Comparison of ENCODE assay signal across 22 cellular contexts in the genomic region with DNA sequence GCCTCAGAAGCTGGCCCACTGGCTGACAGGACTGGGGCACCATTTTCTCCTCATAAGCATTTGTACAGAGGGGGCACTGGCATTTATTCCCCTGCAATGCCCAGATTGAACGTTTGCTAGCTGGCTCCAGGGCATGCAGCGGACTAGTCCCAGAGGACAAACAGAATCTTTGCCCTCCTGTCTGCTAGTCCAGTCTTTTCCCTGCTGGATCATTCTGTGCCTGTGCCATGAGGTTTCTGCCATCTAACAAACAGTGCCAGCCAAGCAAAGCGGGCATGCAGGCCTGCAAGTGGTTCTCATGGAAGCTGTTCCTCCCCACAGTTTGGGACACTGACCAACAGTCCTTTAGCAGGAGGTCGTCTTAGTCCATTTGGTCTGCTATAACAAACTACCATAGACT. TPM values are rescaled to one million over a fixed set of nuclear protein-coding genes. Genes with fewer than 3 reads are reported as not detected.
"Had no signal": no experiment of that assay in that cellular context is flagged by ENCODE, and none has a peak within 500 bp of the region (broad histone marks: within the 10 kb centered on the region; RNA-seq: fewer than 3 reads in every experiment).

No MANE protein-coding gene starts in this region.

- H3K27me3 Mint-ChIP-seq: activated naive CD8-positive, alpha-beta T cell; central memory CD8-positive, alpha-beta T cell; stimulated activated naive CD8-positive, alpha-beta T cell treated with anti-CD3 and anti-CD28 coated beads, Interleukin-15, amount 100 ng/mL, for 72 hours had no signal

- H3K27ac Mint-ChIP-seq: activated CD8-positive, alpha-beta T cell treated with anti-CD3 and anti-CD28 coated beads, Interleukin-2, amount 10 ng/mL, durations not matched to agents 7 days and 5 days; activated naive CD8-positive, alpha-beta T cell; activated T-helper 2 cell treated with anti-CD3 and anti-CD28 coated beads, Interferon-gamma antibody, Interleukin-2, Interleukin-4, amounts not matched to agents 10 μg/mL and 5 μg/mL and 100 μg/mL, durations not matched to agents 14 hours and 24 hours and 36 hours; neural progenitor cell; progenitor cell of endocrine pancreas had no signal

- H3K36me3 Mint-ChIP-seq: neural progenitor cell had no signal

- H3K9me3 Mint-ChIP-seq: activated T-helper 2 cell treated with anti-CD3 and anti-CD28 coated beads, Interferon-gamma antibody, Interleukin-2, Interleukin-4, amounts not matched to agents 10 μg/mL and 5 μg/mL and 100 μg/mL, durations not matched to agents 14 hours and 24 hours and 36 hours; central memory CD8-positive, alpha-beta T cell; neural progenitor cell; stimulated activated naive CD8-positive, alpha-beta T cell treated with anti-CD3 and anti-CD28 coated beads, Interleukin-15, amount 100 ng/mL, for 72 hours had no signal

- FAIRE-seq: astrocyte, colon, frontal cortex had no signal

- H3K27me3 ChIP-seq: adrenal gland, esophagus muscularis mucosa, hepatocyte, neural progenitor cell, tibial artery had no signal

- DNase-seq: activated CD4-positive, alpha-beta T cell treated with anti-CD3 and anti-CD28 coated beads for 48 hours; activated CD8-positive, alpha-beta T cell treated with anti-CD3 and anti-CD28 coated beads, Interleukin-2, amount 10 ng/mL, durations not matched to agents 7 days and 5 days; activated naive CD4-positive, alpha-beta T cell; adrenal gland; glutamatergic neuron; left ventricle myocardium superior; stimulated activated CD4-positive, alpha-beta T cell treated with anti-CD3 and anti-CD28 coated beads, Interleukin-4, amount 100 ng/mL, for 24 hours; stimulated activated naive CD8-positive, alpha-beta T cell treated with anti-CD3 and anti-CD28 coated beads, Interleukin-15, amount 100 ng/mL, for 72 hours; tibial artery had no signal

- H3K36me3 ChIP-seq: neural progenitor cell had no signal

- ATAC-seq: activated CD8-positive, alpha-beta T cell treated with anti-CD3 and anti-CD28 coated beads, Interleukin-2, amount 10 ng/mL, durations not matched to agents 7 days and 5 days; left ventricle myocardium superior; stimulated activated naive CD8-positive, alpha-beta T cell treated with anti-CD3 and anti-CD28 coated beads, Interleukin-15, amount 100 ng/mL, for 72 hours had no signal

- H3K4me3 Mint-ChIP-seq: activated CD8-positive, alpha-beta T cell treated with anti-CD3 and anti-CD28 coated beads, Interleukin-2, amount 10 ng/mL, durations not matched to agents 7 days and 5 days; activated naive CD8-positive, alpha-beta T cell; central memory CD8-positive, alpha-beta T cell; neural progenitor cell; stimulated activated naive CD8-positive, alpha-beta T cell treated with anti-CD3 and anti-CD28 coated beads, Interleukin-15, amount 100 ng/mL, for 72 hours had no signal

- H3K4me3 ChIP-seq: adrenal gland, esophagus muscularis mucosa, hepatocyte, neural progenitor cell, tibial artery had no signal

RNA-seq across cellular contexts. Expression of a gene that starts 53.4 kb away (rescaled TPM):
- total RNA-seq: activated CD8-positive, alpha-beta T cell treated with anti-CD3 and anti-CD28 coated beads, Interleukin-2, amount 10 ng/mL, durations not matched to agents 7 days and 5 days; activated T-helper 2 cell treated with anti-CD3 and anti-CD28 coated beads, Interferon-gamma antibody, Interleukin-2, Interleukin-4, amounts not matched to agents 10 μg/mL and 5 μg/mL and 100 μg/mL, durations not matched to agents 14 hours and 24 hours and 36 hours; adrenal gland; astrocyte; esophagus muscularis mucosa; frontal cortex; hepatocyte; osteoblast; progenitor cell of endocrine pancreas; T-helper 2 cell treated with Interferon-gamma antibody and Interleukin-4, amounts not matched to agents 100 ng/mL and 5 ng/mL, for 36 hours; urinary bladder had no signal
- polyA plus RNA-seq: hepatocyte had no signal
